1 cellular context compared by ENCODE assay signal in genomic region chr11:57499413-57499982, GRCh38.
TF ChIP-seq lines count a peak whose summit lies in the region.

No MANE protein-coding gene starts in this region.

TF ChIP-seq in HEK293, 187 proteins besides CTCF, POLR2A, EP300 and RAD21 (continued from another document):
- TF ChIP-seq ZNF645 (tag by site-specific recombination; IDR thresholded peaks at IDR 0.05), result no peak
- no peak for TF ChIP-seq ZNF169 (tag by site-specific recombination; IDR thresholded peaks at IDR 0.05)
- TF ChIP-seq ZNF629 (tag by site-specific recombination; IDR thresholded peaks at IDR 0.05), result 0 out of 2 replicates have a peak, but pooled peaks have one; percentile 16
- TF ChIP-seq ZNF214 (tag by site-specific recombination; IDR thresholded peaks at IDR 0.05; ENCODE audit: borderline replicate concordance), result no peak
- TF ChIP-seq ZSCAN30 (tag by site-specific recombination; IDR thresholded peaks at IDR 0.05), result no peak
- no peak for TF ChIP-seq RBAK (tag by site-specific recombination; IDR thresholded peaks at IDR 0.05)
- no peak for TF ChIP-seq ZNF10 (tag by site-specific recombination; IDR thresholded peaks at IDR 0.05)
- TF ChIP-seq ZNF366 (tag by site-specific recombination; conservative IDR thresholded peaks at IDR 0.05), result peak; percentile 80
- no peak for TF ChIP-seq FEZF1 (tag by site-specific recombination; IDR thresholded peaks at IDR 0.05)
- TF ChIP-seq ZSCAN4 (tag by site-specific recombination; IDR thresholded peaks at IDR 0.05), result no peak
- TF ChIP-seq ZNF639 (tag by site-specific recombination; IDR thresholded peaks at IDR 0.05), result no peak
- no peak for TF ChIP-seq ZNF561 (tag by site-specific recombination; IDR thresholded peaks at IDR 0.05; ENCODE audit: borderline replicate concordance)
- TF ChIP-seq BCL6B (tag by site-specific recombination; IDR thresholded peaks at IDR 0.05), result no peak
- no peak for TF ChIP-seq ZNF792 (tag by site-specific recombination; IDR thresholded peaks at IDR 0.05)
- TF ChIP-seq PRDM2 (tag by site-specific recombination; IDR thresholded peaks at IDR 0.05; ENCODE audit: borderline replicate concordance), result no peak
- no peak for TF ChIP-seq AEBP2 (tag by site-specific recombination; IDR thresholded peaks at IDR 0.05; ENCODE audit: borderline replicate concordance)
- no peak for TF ChIP-seq ZNF670 (tag by site-specific recombination; IDR thresholded peaks at IDR 0.05; ENCODE audit: low read depth)
- TF ChIP-seq ZNF391 (tag by site-specific recombination; IDR thresholded peaks at IDR 0.05; ENCODE audit: borderline replicate concordance, low read depth), result no peak
- TF ChIP-seq TCF7L2 (IDR thresholded peaks at IDR 0.05; ENCODE audit: borderline replicate concordance, low read depth, low read length), result no peak
- no peak for TF ChIP-seq ZNF26 (tag by site-specific recombination; IDR thresholded peaks at IDR 0.05)
- TF ChIP-seq ZNF571 (tag by site-specific recombination; IDR thresholded peaks at IDR 0.05), result no peak
- TF ChIP-seq ZNF48 (tag by site-specific recombination; IDR thresholded peaks at IDR 0.05), result no peak
- no peak for TF ChIP-seq ZNF513 (tag by site-specific recombination; IDR thresholded peaks at IDR 0.05)
- no peak; the same call in 1 of the 2 replicates for TF ChIP-seq SP7 (tag by site-specific recombination; IDR thresholded peaks at IDR 0.05)
- TF ChIP-seq KLF10 (tag by site-specific recombination; IDR thresholded peaks at IDR 0.05), result peak; percentile 96
TF ChIP-seq in HEK293: peak in this region for 23.
